In genomic region chr13:30972888-30973377, GRCh38 we compare ENCODE assay signal across 23 cellular contexts. TPM values are rescaled to one million over a fixed set of nuclear protein-coding genes. Genes with fewer than 3 reads are reported as not detected.
A peak's percentile ranks its signal among the peaks of the same experiment; 100 is the strongest.
DNase-seq lines count a peak whose midpoint lies in the region; ATAC-seq and TF ChIP-seq lines count a peak whose summit lies in the region.
"Had no signal": no experiment of that assay in that cellular context is flagged by ENCODE, and none has a peak within 500 bp of the region (broad histone marks: within the 10 kb centered on the region; RNA-seq: fewer than 3 reads in every experiment).

No MANE protein-coding gene starts in this region.

- no peaks in the 10 kb centered on the region for H3K9me3 ChIP-seq in lower lobe of right lung
- H3K9me3 ChIP-seq: stomach had no signal

- no peaks in the 10 kb centered on the region for H3K36me3 ChIP-seq in lower lobe of right lung
- H3K36me3 ChIP-seq: stomach, WERI-Rb-1 had no signal

- no peak overlapping the region for H3K27ac ChIP-seq in lower lobe of right lung
- H3K27ac ChIP-seq: parathyroid adenoma, stomach, WERI-Rb-1 had no signal

- peak; percentile 78 to 85 for ATAC-seq in lower lobe of right lung
- ATAC-seq in GM21526 (IDR thresholded peaks at IDR 0.05; ENCODE audit: low FRiP score, unreplicated experiment), result no peak
- ATAC-seq: natural killer cell had no signal

- DNase-seq in AG09309 (ENCODE audit: low read depth) (peak; percentile 47), GM04503 (ENCODE audit: low read depth) (peak; percentile 37), astrocyte of the hippocampus (ENCODE audit: low read depth, low spot score) (peak; percentile 80), lower lobe of right lung (no peak), pons (ENCODE audit: low spot score) (no peak), ureter (ENCODE audit: low spot score) (no peak)
- no peak for DNase-seq in activated effector memory CD4-positive, alpha-beta T cell treated with anti-CD3 and anti-CD28 coated beads, Interleukin-2, amount 50 U/mL, for 16 hours
- DNase-seq: activated CD4-positive, alpha-beta T cell treated with anti-CD3 and anti-CD28 coated beads, Interleukin-2, amount 50 U/mL, for 4 hours; activated naive CD4-positive, alpha-beta T cell; aorta; CD4-positive, alpha-beta memory T cell; hippocampal formation; kidney; natural killer cell; NCI-H1105 treated with DMSO at 0.1 percent for 48 hours; NCI-H774; stomach; T-helper 2 cell; WERI-Rb-1 had no signal

- intact Hi-C loops in lower lobe of right lung (cut with DNase I), result no loop called here

- H3K27me3 ChIP-seq in lower lobe of right lung (ENCODE audit: low read depth), result no peaks in the 10 kb centered on the region
- H3K27me3 ChIP-seq: stomach had no signal

- TF ChIP-seq CTCF in AG09309 (IDR thresholded peaks at IDR 0.05; ENCODE audit: control insufficient read depth, insufficient read depth, low read depth, low read length, missing control alignments), result no peak
- TF ChIP-seq CTCF in lower lobe of right lung (IDR thresholded peaks at IDR 0.05), result no peak

- no peaks in the 10 kb centered on the region for H3K4me1 ChIP-seq in lower lobe of right lung
- H3K4me1 ChIP-seq: parathyroid adenoma had no signal

- H3K4me3 ChIP-seq in AG09309 (ENCODE audit: control insufficient read depth, low read depth, low read length) (no peak overlapping the region), lower lobe of right lung (no peak overlapping the region)
- H3K4me3 ChIP-seq: stomach had no signal

RNA-seq across cellular contexts. Expression of gene TEX26, which starts 40.5 kb away (rescaled TPM):
- total RNA-seq in lower lobe of right lung (0.27 TPM), ureter (not detected)
- total RNA-seq: CD4-positive, alpha-beta memory T cell; Daoy; kidney; LHCN-M2; natural killer cell; stomach had no signal

Comparison
In these comparisons a context has a peak if more than half of its experiments do, and no peak if none do; other contexts are left out.
1. DNase-seq: peak in AG09309 (single experiment), GM04503 (single experiment) and astrocyte of the hippocampus (single experiment); none in lower lobe of right lung (single experiment), pons (single experiment), activated effector memory CD4-positive, alpha-beta T cell treated with anti-CD3 and anti-CD28 coated beads, Interleukin-2, amount 50 U/mL, for 16 hours (single experiment) and ureter (single experiment).